Comparison of ENCODE assay signal across 29 cellular contexts in genomic region chr11:13781153-13781552, GRCh38.
DNase-seq lines count a peak whose midpoint lies in the region; FAIRE-seq and TF ChIP-seq lines count a peak whose summit lies in the region.
"Had no signal": no experiment of that assay in that cellular context is flagged by ENCODE, and none has a peak within 500 bp of the region (broad histone marks: within the 10 kb centered on the region; RNA-seq: fewer than 3 reads in every experiment).

No MANE protein-coding gene starts in this region.

- H3K9me3 ChIP-seq in Peyer's patch: no peaks in the 10 kb centered on the region
- H3K9me3 ChIP-seq: upper lobe of left lung had no signal

- no peak for FAIRE-seq in GM19239 (lab: Jason Lieb, UNC)
- FAIRE-seq: G401.6, islet of Langerhans had no signal

- no peaks in the 10 kb centered on the region for H3K36me3 ChIP-seq in Peyer's patch
- H3K36me3 ChIP-seq: upper lobe of left lung had no signal

- no peak overlapping the region for H3K4me3 ChIP-seq in Peyer's patch
- H3K4me3 ChIP-seq: GM23248, upper lobe of left lung had no signal

- no peaks in the 10 kb centered on the region for H3K4me1 ChIP-seq in Peyer's patch
- H3K4me1 ChIP-seq: upper lobe of left lung had no signal

- no peak for TF ChIP-seq POLR2A in Peyer's patch (IDR thresholded peaks at IDR 0.05)

- H3K27ac ChIP-seq in Peyer's patch: no peak overlapping the region
- H3K27ac ChIP-seq: GM23248, RWPE1, upper lobe of left lung had no signal

- DNase-seq in NCI-H1417 (lab: John Stamatoyannopoulos, UW) (peak; percentile 55 to 97 (median 77)), NCI-H1417 treated with DMSO at 0.1 percent for 48 hours (lab: John Stamatoyannopoulos, UW) (no peak), HT1080 (ENCODE audit: low read depth) (peak; percentile 41), NCI-H774 (lab: John Stamatoyannopoulos, UW) (peak; percentile 42), left kidney (ENCODE audit: low read depth, low spot score) (peak; percentile 13), GM19239 (ENCODE audit: insufficient read length, low spot score) (no peak), Peyer's patch (no peak), HK-2 (ENCODE audit: unreplicated experiment) (no peak)
- DNase-seq: activated CD4-positive, CD25-positive, alpha-beta regulatory T cell; activated CD8-positive, alpha-beta T cell treated with anti-CD3 and anti-CD28 coated beads, Interleukin-2, amount 10 ng/mL, durations not matched to agents 7 days and 5 days; activated naive CD4-positive, alpha-beta T cell; activated T-cell treated with anti-CD3 and anti-CD28 coated beads, Interleukin-2, amount 50 U/mL, for 1 hour; amygdala; caudate nucleus; erythroblast; GM23248; hypothalamus; KG1; mesenchymal stem cell; naive B cell; NCI-H226; retina; stimulated activated CD4-positive, alpha-beta T cell treated with anti-CD3 and anti-CD28 coated beads, Interleukin-12 subunit alpha, Interleukin-12 subunit beta, amount 100 ng/mL, for 4 hours; stimulated activated CD8-positive, alpha-beta memory T cell treated with anti-CD3 and anti-CD28 coated beads, Interleukin-4, amount 100 ng/mL, for 48 hours; T-helper 9 cell had no signal

- H3K27me3 ChIP-seq in Peyer's patch: no peaks in the 10 kb centered on the region
- H3K27me3 ChIP-seq: upper lobe of left lung had no signal

- no peak for TF ChIP-seq CTCF in Peyer's patch (IDR thresholded peaks at IDR 0.05)

Comparison
In these comparisons a context has a peak if more than half of its experiments do, and no peak if none do; other contexts are left out.
1. DNase-seq: peak in NCI-H1417 (3 of 3), HT1080 (single experiment), NCI-H774 (single experiment) and left kidney (single experiment); none in NCI-H1417 treated with DMSO at 0.1 percent for 48 hours (single experiment), GM19239 (single experiment), Peyer's patch (0 of 3) and HK-2 (single experiment).